ENCODE assay signal across 14 cellular contexts in the genomic region with DNA sequence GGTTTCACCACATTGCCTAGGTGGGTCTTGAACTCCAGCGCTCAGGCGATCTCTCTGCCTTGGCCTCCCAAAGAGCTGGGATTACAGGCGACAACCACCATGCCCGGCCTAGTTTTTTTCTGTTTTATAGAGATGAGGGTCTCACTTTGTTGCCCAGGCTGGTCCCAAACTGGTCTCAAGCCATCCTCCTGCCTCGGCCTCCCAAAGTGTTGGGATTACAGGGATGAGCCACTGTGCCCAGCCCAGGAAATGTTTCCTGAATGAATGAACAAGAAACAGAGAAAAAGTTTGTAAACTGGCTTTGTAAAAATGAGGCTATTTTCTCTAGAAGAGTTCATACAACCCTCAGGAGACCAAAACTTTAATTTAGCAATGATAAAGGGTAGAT.
A peak's percentile ranks its signal among the peaks of the same experiment; 100 is the strongest.
DNase-seq lines count a peak whose midpoint lies in the region; ATAC-seq and TF ChIP-seq lines count a peak whose summit lies in the region.
"Had no signal": no experiment of that assay in that cellular context is flagged by ENCODE, and none has a peak within 500 bp of the region (broad histone marks: within the 10 kb centered on the region; RNA-seq: fewer than 3 reads in every experiment).

No MANE protein-coding gene starts in this region.

- no peak overlapping the region for H3K9ac ChIP-seq in rectal smooth muscle tissue (ENCODE audit: low read length)

- TF ChIP-seq EP300 in gastroesophageal sphincter (IDR thresholded peaks at IDR 0.05) = no peak
- no peak for TF ChIP-seq EP300 in upper lobe of left lung (IDR thresholded peaks at IDR 0.05)

- WGBS in heart left ventricle, 4 donors = 93 to 100% (median 96%) methylated on average over 5 of the region's 5 CpGs
- WGBS in gastroesophageal sphincter (ENCODE audit: low coverage in 1 of 2), 2 donors = 92% methylated on average over 5 of the region's 5 CpGs; no CpG with 5 or more reads in 1 of the 2 donors
- 98 to 100% methylated on average over 4 to 5 of the region's 5 CpGs for WGBS in upper lobe of left lung, 2 donors

- H3K4me3 ChIP-seq in heart left ventricle (no peak overlapping the region), gastroesophageal sphincter (no peak overlapping the region), rectal smooth muscle tissue (ENCODE audit: low read length) (no peak overlapping the region), upper lobe of left lung (no peak overlapping the region)
- H3K4me3 ChIP-seq: esophagus squamous epithelium had no signal

- DNase-seq in heart left ventricle (no peak), left cardiac atrium (no peak), upper lobe of left lung (no peak), erythroblast (lab: John Stamatoyannopoulos, UW) (no peak)
- no peak for DNase-seq in central memory CD4-positive, alpha-beta T cell
- DNase-seq: activated CD4-positive, alpha-beta T cell treated with anti-CD3 and anti-CD28 coated beads, Interleukin-2, amount 10 ng/mL, durations not matched to agents 24 days and 14 days; activated T-cell treated with anti-CD3 and anti-CD28 coated beads, Interleukin-2, amount 50 U/mL, for 72 hours; esophagus squamous epithelium; NCI-H1436 treated with DMSO at 0.1 percent for 48 hours; NCI-H2227 treated with DMSO at 0.1 percent for 48 hours; Right ventricle myocardium superior had no signal

- no peak for TF ChIP-seq CTCF in heart left ventricle (IDR thresholded peaks at IDR 0.05)
- no peak for TF ChIP-seq CTCF in gastroesophageal sphincter (IDR thresholded peaks at IDR 0.05)
- no peak for TF ChIP-seq CTCF in upper lobe of left lung (IDR thresholded peaks at IDR 0.05)

- no peaks in the 10 kb centered on the region for H3K27me3 ChIP-seq in heart left ventricle
- no peaks in the 10 kb centered on the region for H3K27me3 ChIP-seq in gastroesophageal sphincter
- H3K27me3 ChIP-seq in rectal smooth muscle tissue (ENCODE audit: control insufficient read depth, insufficient read depth, low read length) = no peaks in the 10 kb centered on the region
- no peaks in the 10 kb centered on the region for H3K27me3 ChIP-seq in upper lobe of left lung
- H3K27me3 ChIP-seq: esophagus squamous epithelium had no signal

- TF ChIP-seq POLR2A in heart left ventricle (IDR thresholded peaks at IDR 0.05) = no peak
- TF ChIP-seq POLR2A in gastroesophageal sphincter (IDR thresholded peaks at IDR 0.05) = no peak
- no peak for TF ChIP-seq POLR2A in upper lobe of left lung (IDR thresholded peaks at IDR 0.05)
- TF ChIP-seq POLR2A in erythroblast (IDR thresholded peaks at IDR 0.05; ENCODE audit: low read length) = no peak

- H3K9me3 ChIP-seq in heart left ventricle = no peaks in the 10 kb centered on the region
- H3K9me3 ChIP-seq in gastroesophageal sphincter = no peaks in the 10 kb centered on the region
- H3K9me3 ChIP-seq in upper lobe of left lung = no peaks in the 10 kb centered on the region
- H3K9me3 ChIP-seq: esophagus squamous epithelium had no signal

- H3K4me1 ChIP-seq in heart left ventricle = peaks cover 0 to 44% (median 25%) of the 10 kb centered on the region in 12 donors
- H3K4me1 ChIP-seq in gastroesophageal sphincter = peaks cover 0 to 42% (median 0%) of the 10 kb centered on the region in 3 donors
- H3K4me1 ChIP-seq in rectal smooth muscle tissue (ENCODE audit: control insufficient read depth, insufficient read depth, low read length) = peaks cover 11% of the 10 kb centered on the region
- H3K4me1 ChIP-seq in upper lobe of left lung = peaks cover 15 to 35% (median 31%) of the 10 kb centered on the region in 4 donors

- intact Hi-C loops in heart left ventricle (cut with DNase I) (no loop called here), left cardiac atrium (cut with DNase I) (no loop called here)

- peak overlapping the region in 10 of 12 donors; percentile 8 to 71 (median 50) for H3K27ac ChIP-seq in heart left ventricle
- peak overlapping the region in 3 of 4 donors; percentile 35 to 58 (median 53) for H3K27ac ChIP-seq in gastroesophageal sphincter
- peak overlapping the region; percentile 56 for H3K27ac ChIP-seq in rectal smooth muscle tissue (ENCODE audit: low read depth, low read length)
- H3K27ac ChIP-seq in upper lobe of left lung = peak overlapping the region; percentile 67 to 74 (median 70)

- H3K36me3 ChIP-seq in heart left ventricle = peaks cover 0 to 18% (median 0%) of the 10 kb centered on the region in 9 donors
- H3K36me3 ChIP-seq in gastroesophageal sphincter = no peaks in the 10 kb centered on the region
- no peaks in the 10 kb centered on the region for H3K36me3 ChIP-seq in rectal smooth muscle tissue (ENCODE audit: control insufficient read depth, insufficient read depth, low read length)
- H3K36me3 ChIP-seq in upper lobe of left lung = peaks cover 0 to 12% (median 1%) of the 10 kb centered on the region in 4 donors

- no peak for ATAC-seq in heart left ventricle
- ATAC-seq in left cardiac atrium = no peak
- ATAC-seq in gastroesophageal sphincter = no peak
- no peak for ATAC-seq in upper lobe of left lung (ENCODE audit: low FRiP score in 2 of 2)
- ATAC-seq in GM18861 (IDR thresholded peaks at IDR 0.05; ENCODE audit: unreplicated experiment) = no peak
- ATAC-seq: activated T-cell treated with anti-CD3 and anti-CD28 coated beads, Interleukin-2, amount 50 U/mL, for 72 hours had no signal
